1 cellular context compared by ENCODE assay signal in the genomic region with DNA sequence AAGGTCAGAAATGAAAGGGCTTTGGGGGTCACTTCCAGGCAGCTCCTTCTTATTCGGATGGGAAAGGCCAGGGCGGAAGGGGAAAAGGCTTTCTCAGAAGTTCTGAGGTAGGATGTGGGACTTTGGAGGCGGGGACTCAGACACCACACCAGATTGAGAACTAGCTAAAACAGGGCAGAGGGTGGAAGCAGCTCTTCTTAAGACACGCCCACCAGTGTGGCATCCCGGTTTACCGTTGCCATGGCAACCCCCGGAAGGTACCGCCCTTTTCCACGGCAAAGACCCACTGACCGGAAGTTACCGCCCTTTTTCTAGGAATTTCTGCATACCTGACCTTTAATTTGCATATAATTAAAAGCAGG.
A peak's percentile ranks its signal among the peaks of the same experiment; 100 is the strongest.
TF ChIP-seq lines count a peak whose summit lies in the region.

No MANE protein-coding gene starts in this region.

TF ChIP-seq in HepG2, 621 proteins besides CTCF, POLR2A, EP300 and RAD21:
- TF ChIP-seq SALL2 (CRISPR knock-in tag; IDR thresholded peaks at IDR 0.05) (no peak), RFX1 (IDR thresholded peaks at IDR 0.05) (peak; percentile 37; the same call in 1 of the 2 replicates)
